22 cellular contexts compared by ENCODE assay signal in genomic region chr17:40514013-40514875, GRCh38. TPM values are rescaled to one million over a fixed set of nuclear protein-coding genes. Genes with fewer than 3 reads are reported as not detected.
DNase-seq lines count a peak whose midpoint lies in the region; ATAC-seq lines count a peak whose summit lies in the region.
"Had no signal": no experiment of that assay in that cellular context is flagged by ENCODE, and none has a peak within 500 bp of the region (broad histone marks: within the 10 kb centered on the region; RNA-seq: fewer than 3 reads in every experiment).

No MANE protein-coding gene starts in this region.

- H3K9me3 Mint-ChIP-seq in activated naive CD8-positive, alpha-beta T cell treated with anti-CD3 and anti-CD28 coated beads, Interleukin-2, amount 10 ng/mL, durations not matched to agents 7 days and 5 days, result peaks cover 3% of the 10 kb centered on the region
- no peaks in the 10 kb centered on the region for H3K9me3 Mint-ChIP-seq in activated naive CD8-positive, alpha-beta T cell treated with anti-CD3 and anti-CD28 coated beads, Interleukin-2, amount 50 U/mL, for 24 hours
- H3K9me3 Mint-ChIP-seq in effector memory CD8-positive, alpha-beta T cell, result no peaks in the 10 kb centered on the region
- H3K9me3 Mint-ChIP-seq in stimulated activated naive B cell treated with anti-CD40 and anti-IgM and Interleukin-4, amounts not matched to agents 10 μg/mL and 1 μg/mL and 100 μg/mL, for 72 hours, result no peaks in the 10 kb centered on the region
- H3K9me3 Mint-ChIP-seq: GM23338 had no signal

- peak overlapping the region; percentile 91 for H3K27ac Mint-ChIP-seq in activated naive CD8-positive, alpha-beta T cell treated with anti-CD3 and anti-CD28 coated beads, Interleukin-2, amount 10 ng/mL, durations not matched to agents 7 days and 5 days
- no peak overlapping the region for H3K27ac Mint-ChIP-seq in activated naive CD8-positive, alpha-beta T cell treated with anti-CD3 and anti-CD28 coated beads, Interleukin-2, amount 50 U/mL, for 24 hours
- H3K27ac Mint-ChIP-seq in effector memory CD8-positive, alpha-beta T cell, result peak overlapping the region in 1 of 2 donors; percentile 90
- H3K27ac Mint-ChIP-seq in stimulated activated naive B cell treated with anti-CD40 and anti-IgM and Interleukin-4, amounts not matched to agents 10 μg/mL and 1 μg/mL and 100 μg/mL, for 72 hours, result peak overlapping the region; percentile 6
- H3K27ac Mint-ChIP-seq: GM23338 had no signal

- H3K36me3 Mint-ChIP-seq in activated naive CD8-positive, alpha-beta T cell treated with anti-CD3 and anti-CD28 coated beads, Interleukin-2, amount 10 ng/mL, durations not matched to agents 7 days and 5 days, result peaks cover 17% of the 10 kb centered on the region
- peaks cover 4% of the 10 kb centered on the region for H3K36me3 Mint-ChIP-seq in activated naive CD8-positive, alpha-beta T cell treated with anti-CD3 and anti-CD28 coated beads, Interleukin-2, amount 50 U/mL, for 24 hours (ENCODE audit: low read depth)
- peaks cover 12% of the 10 kb centered on the region for H3K36me3 Mint-ChIP-seq in effector memory CD8-positive, alpha-beta T cell (ENCODE audit: insufficient read depth)
- H3K36me3 Mint-ChIP-seq in stimulated activated naive B cell treated with anti-CD40 and anti-IgM and Interleukin-4, amounts not matched to agents 10 μg/mL and 1 μg/mL and 100 μg/mL, for 72 hours, result no peaks in the 10 kb centered on the region

- H3K27me3 Mint-ChIP-seq in activated naive CD8-positive, alpha-beta T cell treated with anti-CD3 and anti-CD28 coated beads, Interleukin-2, amount 10 ng/mL, durations not matched to agents 7 days and 5 days, result peaks cover 2% of the 10 kb centered on the region
- H3K27me3 Mint-ChIP-seq in activated naive CD8-positive, alpha-beta T cell treated with anti-CD3 and anti-CD28 coated beads, Interleukin-2, amount 50 U/mL, for 24 hours, result peaks cover 8% of the 10 kb centered on the region
- H3K27me3 Mint-ChIP-seq in effector memory CD8-positive, alpha-beta T cell, result no peaks in the 10 kb centered on the region
- peaks cover 0 to 12% of the 10 kb centered on the region in 2 donors for H3K27me3 Mint-ChIP-seq in stimulated activated naive B cell treated with anti-CD40 and anti-IgM and Interleukin-4, amounts not matched to agents 10 μg/mL and 1 μg/mL and 100 μg/mL, for 72 hours

- DNase-seq in activated naive CD8-positive, alpha-beta T cell treated with anti-CD3 and anti-CD28 coated beads, Interleukin-2, amount 10 ng/mL, durations not matched to agents 7 days and 5 days, result no peak
- no peak for DNase-seq in activated naive CD8-positive, alpha-beta T cell treated with anti-CD3 and anti-CD28 coated beads, Interleukin-2, amount 50 U/mL, for 24 hours
- DNase-seq in effector memory CD8-positive, alpha-beta T cell, result no peak
- DNase-seq in stimulated activated naive B cell treated with anti-CD40 and anti-IgM and Interleukin-4, amounts not matched to agents 10 μg/mL and 1 μg/mL and 100 μg/mL, for 72 hours, result no peak
- DNase-seq in anterior cingulate cortex (lab: John Stamatoyannopoulos, UW), result no peak
- DNase-seq in pons (ENCODE audit: low spot score), result no peak
- no peak for DNase-seq in iPS-NIHi7 (ENCODE audit: extremely low spot score)
- DNase-seq: activated gamma-delta T cell treated with Interleukin-2 at 50 U/mL for 16 hours; AML-193; cortex of kidney; islet precursor cell; lower lobe of right lung; NCI-H1417 treated with DMSO at 0.1 percent for 48 hours; NCI-H524 treated with DMSO at 0.1 percent for 48 hours; stimulated activated naive CD4-positive, alpha-beta T cell treated with Interleukin-2 at 50 U/mL for 16 hours; SW 1271 had no signal

- no peaks in the 10 kb centered on the region for H3K9me3 ChIP-seq in KOPT-K1 (ENCODE audit: insufficient read depth, low read length, poor library complexity, severe bottlenecking)
- H3K9me3 ChIP-seq: lower lobe of right lung, ovary, tibial nerve had no signal

- H3K4me1 Mint-ChIP-seq in activated naive CD8-positive, alpha-beta T cell treated with anti-CD3 and anti-CD28 coated beads, Interleukin-2, amount 10 ng/mL, durations not matched to agents 7 days and 5 days, result peaks cover 49% of the 10 kb centered on the region
- H3K4me1 Mint-ChIP-seq in activated naive CD8-positive, alpha-beta T cell treated with anti-CD3 and anti-CD28 coated beads, Interleukin-2, amount 50 U/mL, for 24 hours, result peaks cover 50% of the 10 kb centered on the region
- peaks cover 50 to 53% of the 10 kb centered on the region in 2 donors for H3K4me1 Mint-ChIP-seq in effector memory CD8-positive, alpha-beta T cell (ENCODE audit: low read depth in 2 of 2)
- peaks cover 42 to 60% of the 10 kb centered on the region in 2 donors for H3K4me1 Mint-ChIP-seq in stimulated activated naive B cell treated with anti-CD40 and anti-IgM and Interleukin-4, amounts not matched to agents 10 μg/mL and 1 μg/mL and 100 μg/mL, for 72 hours

- POLR2A ChIA-PET in activated naive CD8-positive, alpha-beta T cell treated with anti-CD3 and anti-CD28 coated beads, Interleukin-2, amount 10 ng/mL, durations not matched to agents 7 days and 5 days (lab: Charles Lee), result interaction anchor here (0.6 to 2.2 kb wide), 3 partner anchors 24 to 290 kb away, joined by 4 to 6 read pairs (median 6); no protein-coding TSS in a partner anchor

- H3K27ac ChIP-seq in KOPT-K1 (ENCODE audit: low read depth, low read length, poor library complexity, severe bottlenecking), result peak overlapping the region; percentile 91
- H3K27ac ChIP-seq: lower lobe of right lung, ovary, tibial nerve had no signal

- H3K36me3 ChIP-seq in KOPT-K1 (ENCODE audit: insufficient read depth, low read length), result no peaks in the 10 kb centered on the region
- H3K36me3 ChIP-seq: lower lobe of right lung, ovary, tibial nerve had no signal

- H3K4me3 Mint-ChIP-seq in activated naive CD8-positive, alpha-beta T cell treated with anti-CD3 and anti-CD28 coated beads, Interleukin-2, amount 10 ng/mL, durations not matched to agents 7 days and 5 days, result peak overlapping the region; percentile 45
- H3K4me3 Mint-ChIP-seq in activated naive CD8-positive, alpha-beta T cell treated with anti-CD3 and anti-CD28 coated beads, Interleukin-2, amount 50 U/mL, for 24 hours, result no peak overlapping the region
- peak overlapping the region; percentile 7 to 24 for H3K4me3 Mint-ChIP-seq in effector memory CD8-positive, alpha-beta T cell
- H3K4me3 Mint-ChIP-seq in stimulated activated naive B cell treated with anti-CD40 and anti-IgM and Interleukin-4, amounts not matched to agents 10 μg/mL and 1 μg/mL and 100 μg/mL, for 72 hours, result no peak overlapping the region
- H3K4me3 Mint-ChIP-seq: GM23338 had no signal

- ATAC-seq in activated naive CD8-positive, alpha-beta T cell treated with anti-CD3 and anti-CD28 coated beads, Interleukin-2, amount 10 ng/mL, durations not matched to agents 7 days and 5 days (ENCODE audit: low read depth), result no peak
- ATAC-seq in activated naive CD8-positive, alpha-beta T cell treated with anti-CD3 and anti-CD28 coated beads, Interleukin-2, amount 50 U/mL, for 24 hours, result no peak
- ATAC-seq in effector memory CD8-positive, alpha-beta T cell (replicated peaks), result no peak
- ATAC-seq in stimulated activated naive B cell treated with anti-CD40 and anti-IgM and Interleukin-4, amounts not matched to agents 10 μg/mL and 1 μg/mL and 100 μg/mL, for 72 hours (replicated peaks), result no peak
- ATAC-seq: GM23338, lower lobe of right lung had no signal

RNA-seq across cellular contexts. Expression of gene TNS4, which starts 12.8 kb away (rescaled TPM):
- total RNA-seq in activated naive CD8-positive, alpha-beta T cell treated with anti-CD3 and anti-CD28 coated beads, Interleukin-2, amount 10 ng/mL, durations not matched to agents 7 days and 5 days, result 1 to 10 TPM; 9.0 to 9.7 TPM
- total RNA-seq: fibroblast of villous mesenchyme, myocyte had no signal

RNA-seq across cellular contexts. Expression of gene CCR7, which starts 51.0 kb away (rescaled TPM):
- 100 to 1,000 TPM; 231 to 238 TPM for total RNA-seq in activated naive CD8-positive, alpha-beta T cell treated with anti-CD3 and anti-CD28 coated beads, Interleukin-2, amount 10 ng/mL, durations not matched to agents 7 days and 5 days
- total RNA-seq: fibroblast of villous mesenchyme, myocyte had no signal

Comparison
In these comparisons a context has a peak if more than half of its experiments do, and no peak if none do; other contexts are left out.
1. H3K4me3 Mint-ChIP-seq: peak in activated naive CD8-positive, alpha-beta T cell treated with anti-CD3 and anti-CD28 coated beads, Interleukin-2, amount 10 ng/mL, durations not matched to agents 7 days and 5 days (single experiment) and effector memory CD8-positive, alpha-beta T cell (2 of 2); none in activated naive CD8-positive, alpha-beta T cell treated with anti-CD3 and anti-CD28 coated beads, Interleukin-2, amount 50 U/mL, for 24 hours (single experiment) and stimulated activated naive B cell treated with anti-CD40 and anti-IgM and Interleukin-4, amounts not matched to agents 10 μg/mL and 1 μg/mL and 100 μg/mL, for 72 hours (0 of 2).